Comparison of ENCODE assay signal across 25 cellular contexts in genomic region chr1:28571911-28572310, GRCh38. TPM values are rescaled to one million over a fixed set of nuclear protein-coding genes. Genes with fewer than 3 reads are reported as not detected.
"Had no signal": no experiment of that assay in that cellular context is flagged by ENCODE, and none has a peak within 500 bp of the region (broad histone marks: within the 10 kb centered on the region; RNA-seq: fewer than 3 reads in every experiment).

No MANE protein-coding gene starts in this region.

- ATAC-seq: K562, Panc1, PC-3 had no signal

- H3K4me3 ChIP-seq: K562, SJSA1, SK-N-MC had no signal

- H3K9me3 ChIP-seq: SJSA1 had no signal

- H3K27me3 ChIP-seq: SJSA1 had no signal

- DNase-seq: Kasumi-1, MM.1S, NCI-H1092 treated with DMSO at 0.1 percent for 48 hours, NCI-H1436, NCI-H187, NCI-H2029, NCI-H2081 treated with DMSO at 0.1 percent for 48 hours, NCI-H2171, NCI-H226, NCI-H446, NCI-H510A, NCI-H524 treated with DMSO at 0.1 percent for 48 hours, NCI-H69, NCI-H774, PC-3, Right ventricle myocardium superior, SIG-M5 had no signal

- H3K4me3 Mint-ChIP-seq: IgD-negative memory B cell had no signal

- H3K4me1 ChIP-seq: SJSA1 had no signal

- H3K9me3 Mint-ChIP-seq: IgD-negative memory B cell had no signal

- H3K36me3 Mint-ChIP-seq: IgD-negative memory B cell had no signal

- H3K27me3 Mint-ChIP-seq: IgD-negative memory B cell had no signal

- H3K27ac ChIP-seq: HL-60, KMS-11, SJSA1, SK-N-MC had no signal

- H3K4me2 ChIP-seq: KMS-11 had no signal

RNA-seq across cellular contexts. Expression of gene RAB42, which starts 20.2 kb away (rescaled TPM):
- total RNA-seq: OCI-LY7 had no signal
